8 cellular contexts compared by ENCODE assay signal in genomic region chr18:23828426-23828825, GRCh38.
DNase-seq lines count a peak whose midpoint lies in the region; ATAC-seq and TF ChIP-seq lines count a peak whose summit lies in the region.

No MANE protein-coding gene starts in this region.

- no peaks in the 10 kb centered on the region for H3K27me3 ChIP-seq in colonic mucosa

- no peaks in the 10 kb centered on the region for H3K4me1 ChIP-seq in colonic mucosa

- no peaks in the 10 kb centered on the region for H3K36me3 ChIP-seq in colonic mucosa

- no peaks in the 10 kb centered on the region for H3K9me3 ChIP-seq in colonic mucosa

- no peak for TF ChIP-seq CTCF in colonic mucosa (IDR thresholded peaks at IDR 0.05)

- in situ Hi-C loops in SK-MEL-5 (cut with HindIII; ENCODE audit: low pct_unique_long_range_greater_than_20kb, low sequenced_read_pairs) = no loop called here

- no peak overlapping the region for H3K4me3 ChIP-seq in colonic mucosa

- no peak overlapping the region for H3K27ac ChIP-seq in colonic mucosa

- intact Hi-C loops in colonic mucosa (cut with DNase I) = loop anchor here (10.0 kb wide), 1 partner anchor 286 kb away; no protein-coding TSS in a partner anchor

- peak; percentile 61 for DNase-seq in AG08395 (ENCODE audit: low spot score)
- peak; percentile 31 for DNase-seq in SK-MEL-5 (ENCODE audit: low read depth, low spot score)
- DNase-seq in central memory CD4-positive, alpha-beta T cell = peak; percentile 80
- peak; percentile 28 for DNase-seq in stimulated activated CD8-positive, alpha-beta memory T cell treated with anti-CD3 and anti-CD28 coated beads, Interleukin-12 subunit alpha, Interleukin-12 subunit beta, amount 100 ng/mL, for 1 hour (ENCODE audit: low read depth)
- no peak for DNase-seq in colonic mucosa
- no peak for DNase-seq in NCI-H2227 treated with DMSO at 0.1 percent for 48 hours (lab: John Stamatoyannopoulos, UW)

- no peak overlapping the region for H3K9ac ChIP-seq in colonic mucosa (ENCODE audit: low read depth in 2 of 2, low read length in 2 of 2)

- peak; percentile 99 for ATAC-seq in GM18868 (IDR thresholded peaks at IDR 0.05; ENCODE audit: unreplicated experiment)
- peak; percentile 64 for ATAC-seq in HG03097 (IDR thresholded peaks at IDR 0.05; ENCODE audit: low FRiP score, unreplicated experiment)

Comparison
In these comparisons a context has a peak if more than half of its experiments do, and no peak if none do; other contexts are left out.
1. DNase-seq: peak in AG08395 (single experiment), SK-MEL-5 (single experiment), central memory CD4-positive, alpha-beta T cell (single experiment) and stimulated activated CD8-positive, alpha-beta memory T cell treated with anti-CD3 and anti-CD28 coated beads, Interleukin-12 subunit alpha, Interleukin-12 subunit beta, amount 100 ng/mL, for 1 hour (single experiment); none in colonic mucosa (single experiment) and NCI-H2227 treated with DMSO at 0.1 percent for 48 hours (single experiment).